In genomic region chr4:31660916-31661315, GRCh38 we compare ENCODE assay signal across 22 cellular contexts.
A peak's percentile ranks its signal among the peaks of the same experiment; 100 is the strongest.
DNase-seq lines count a peak whose midpoint lies in the region; ATAC-seq and TF ChIP-seq lines count a peak whose summit lies in the region.
"Had no signal": no experiment of that assay in that cellular context is flagged by ENCODE, and none has a peak within 500 bp of the region (broad histone marks: within the 10 kb centered on the region; RNA-seq: fewer than 3 reads in every experiment).

No MANE protein-coding gene starts in this region.

- no peak for ATAC-seq in HG02885 (IDR thresholded peaks at IDR 0.05; ENCODE audit: poor library complexity, unreplicated experiment)
- ATAC-seq: A549; CD8-positive, alpha-beta T cell; GM12878 had no signal

- H3K9ac ChIP-seq in MM.1S (ENCODE audit: low read length) (no peak overlapping the region), SU-DHL-6 (ENCODE audit: low read length) (no peak overlapping the region)
- H3K9ac ChIP-seq: BLaER1 treated with 17β-estradiol and CSF1 and Interleukin-3, amounts not matched to agents 10 nM and 100 nM had no signal

- H3K4me2 ChIP-seq in MM.1S (ENCODE audit: low read depth, low read length) (0 out of 2 replicates have a peak overlapping the region, but pooled peaks have one; percentile 9), SU-DHL-6 (ENCODE audit: low read depth, low read length, poor library complexity, severe bottlenecking) (no peak overlapping the region)
- H3K4me2 ChIP-seq: A549; BLaER1 treated with 17β-estradiol and CSF1 and Interleukin-3, amounts not matched to agents 10 nM and 100 nM had no signal

- no peak for TF ChIP-seq CTCF in MM.1S (IDR thresholded peaks at IDR 0.05; ENCODE audit: low read length)
- no peak for TF ChIP-seq CTCF in SU-DHL-6 (IDR thresholded peaks at IDR 0.05; ENCODE audit: insufficient read depth, low read length, poor library complexity, severe bottlenecking)
- no peak for TF ChIP-seq CTCF in HFFc6 (IDR thresholded peaks at IDR 0.05)

- DNase-seq in MM.1S = peak; percentile 50
- DNase-seq in HFFc6 = no peak
- DNase-seq: AML-193; Caco-2; Calu3; CD4-positive, alpha-beta T cell; CD8-positive, alpha-beta T cell; DMS153; DMS53; DMS79; DND-41; EL; GDM1 had no signal

- H3K4me3 Mint-ChIP-seq in HFFc6 = no peak overlapping the region
- H3K4me3 Mint-ChIP-seq: B cell; CD4-positive, alpha-beta T cell; CD8-positive, alpha-beta T cell had no signal

- no peaks in the 10 kb centered on the region; the same call in 1 of the 2 replicates for H3K36me3 Mint-ChIP-seq in HFFc6 (ENCODE audit: low read depth)
- H3K36me3 Mint-ChIP-seq: CD8-positive, alpha-beta T cell had no signal

- H3K36me3 ChIP-seq in MM.1S (replicated peaks; ENCODE audit: insufficient read depth, low read length) = no peaks in the 10 kb centered on the region
- H3K36me3 ChIP-seq in SU-DHL-6 (ENCODE audit: low read length) = no peaks in the 10 kb centered on the region
- H3K36me3 ChIP-seq in neuron (ENCODE audit: insufficient read depth, low read length) = no peaks in the 10 kb centered on the region
- H3K36me3 ChIP-seq: BLaER1 treated with 17β-estradiol and CSF1 and Interleukin-3, amounts not matched to agents 10 nM and 100 nM had no signal

- H3K9me2 ChIP-seq in MM.1S (replicated peaks; ENCODE audit: insufficient read depth, low read length) (no peaks in the 10 kb centered on the region), SU-DHL-6 (replicated peaks; ENCODE audit: insufficient read depth, low read length) (no peaks in the 10 kb centered on the region)

- H3K4me3 ChIP-seq in MM.1S (ENCODE audit: low read length) (no peak overlapping the region), SU-DHL-6 (ENCODE audit: insufficient read depth, low read length, poor library complexity, severe bottlenecking) (no peak overlapping the region), neuron (ENCODE audit: low read length) (no peak overlapping the region)
- H3K4me3 ChIP-seq: A549; BLaER1 treated with 17β-estradiol and CSF1 and Interleukin-3, amounts not matched to agents 10 nM and 100 nM; GM12878 had no signal

- H2AFZ ChIP-seq in MM.1S (ENCODE audit: low read length) (no peak overlapping the region), SU-DHL-6 (ENCODE audit: low read depth, low read length, severe bottlenecking) (peak overlapping the region; percentile 29), neuron (ENCODE audit: low read depth, low read length) (peak overlapping the region; percentile 23)

- no peaks in the 10 kb centered on the region for H3K4me1 Mint-ChIP-seq in HFFc6 (ENCODE audit: low read depth)
- H3K4me1 Mint-ChIP-seq: B cell had no signal

- peak overlapping the region; percentile 6; the same call in 1 of the 2 replicates for H3K27ac ChIP-seq in MM.1S (ENCODE audit: low read length)
- no peak overlapping the region for H3K27ac ChIP-seq in SU-DHL-6 (ENCODE audit: low read depth, low read length)
- H3K27ac ChIP-seq: 22Rv1; A549; BLaER1 treated with 17β-estradiol and CSF1 and Interleukin-3, amounts not matched to agents 10 nM and 100 nM; C4-2B had no signal

- H3K9me3 Mint-ChIP-seq in HFFc6 = peaks cover 38% of the 10 kb centered on the region

- H3K27ac Mint-ChIP-seq in HFFc6 = no peak overlapping the region
- H3K27ac Mint-ChIP-seq: B cell; CD4-positive, alpha-beta T cell; CD8-positive, alpha-beta T cell had no signal

- no peaks in the 10 kb centered on the region for H3K79me2 ChIP-seq in MM.1S (ENCODE audit: low read length)
- H3K79me2 ChIP-seq in SU-DHL-6 (ENCODE audit: insufficient read depth, low read length) = no peaks in the 10 kb centered on the region

- no peaks in the 10 kb centered on the region for H3K27me3 ChIP-seq in MM.1S (replicated peaks; ENCODE audit: insufficient read depth, low read length)
- H3K27me3 ChIP-seq in SU-DHL-6 (ENCODE audit: low read length) = no peaks in the 10 kb centered on the region
- H3K27me3 ChIP-seq in neuron (ENCODE audit: insufficient read depth, low read length) = no peaks in the 10 kb centered on the region
- H3K27me3 ChIP-seq: BLaER1 treated with 17β-estradiol and CSF1 and Interleukin-3, amounts not matched to agents 10 nM and 100 nM had no signal

- H3K9me3 ChIP-seq in MM.1S (replicated peaks; ENCODE audit: insufficient read depth, low read length) = no peaks in the 10 kb centered on the region
- H3K9me3 ChIP-seq in SU-DHL-6 (ENCODE audit: insufficient read depth, low read length) = no peaks in the 10 kb centered on the region
- H3K9me3 ChIP-seq in neuron (ENCODE audit: low read length) = no peaks in the 10 kb centered on the region
- H3K9me3 ChIP-seq: A549; BLaER1 treated with 17β-estradiol and CSF1 and Interleukin-3, amounts not matched to agents 10 nM and 100 nM; Caco-2 had no signal

- H3K27me3 Mint-ChIP-seq in HFFc6 (ENCODE audit: insufficient read depth) = no peaks in the 10 kb centered on the region
- H3K27me3 Mint-ChIP-seq: B cell; CD4-positive, alpha-beta T cell had no signal

- H4K20me1 ChIP-seq in MM.1S (ENCODE audit: insufficient read depth, low read length) (no peaks in the 10 kb centered on the region), SU-DHL-6 (ENCODE audit: low read depth, low read length) (no peaks in the 10 kb centered on the region)
- H4K20me1 ChIP-seq: BLaER1 treated with 17β-estradiol and CSF1 and Interleukin-3, amounts not matched to agents 10 nM and 100 nM had no signal

- H3K4me1 ChIP-seq in MM.1S (ENCODE audit: low read length) = 0 out of 2 replicates have a peak, but pooled peaks cover 13% of the 10 kb centered on the region
- H3K4me1 ChIP-seq in neuron (ENCODE audit: insufficient read depth, low read length) = peaks cover 13% of the 10 kb centered on the region
- H3K4me1 ChIP-seq: A549; BLaER1 treated with 17β-estradiol and CSF1 and Interleukin-3, amounts not matched to agents 10 nM and 100 nM; Caco-2 had no signal

- no peaks in the 10 kb centered on the region for H3F3A ChIP-seq in MM.1S (ENCODE audit: insufficient read depth, low read length)
- no peaks in the 10 kb centered on the region for H3F3A ChIP-seq in SU-DHL-6 (ENCODE audit: insufficient read depth)
